Comparison of ENCODE assay signal across 8 cellular contexts in the genomic region with DNA sequence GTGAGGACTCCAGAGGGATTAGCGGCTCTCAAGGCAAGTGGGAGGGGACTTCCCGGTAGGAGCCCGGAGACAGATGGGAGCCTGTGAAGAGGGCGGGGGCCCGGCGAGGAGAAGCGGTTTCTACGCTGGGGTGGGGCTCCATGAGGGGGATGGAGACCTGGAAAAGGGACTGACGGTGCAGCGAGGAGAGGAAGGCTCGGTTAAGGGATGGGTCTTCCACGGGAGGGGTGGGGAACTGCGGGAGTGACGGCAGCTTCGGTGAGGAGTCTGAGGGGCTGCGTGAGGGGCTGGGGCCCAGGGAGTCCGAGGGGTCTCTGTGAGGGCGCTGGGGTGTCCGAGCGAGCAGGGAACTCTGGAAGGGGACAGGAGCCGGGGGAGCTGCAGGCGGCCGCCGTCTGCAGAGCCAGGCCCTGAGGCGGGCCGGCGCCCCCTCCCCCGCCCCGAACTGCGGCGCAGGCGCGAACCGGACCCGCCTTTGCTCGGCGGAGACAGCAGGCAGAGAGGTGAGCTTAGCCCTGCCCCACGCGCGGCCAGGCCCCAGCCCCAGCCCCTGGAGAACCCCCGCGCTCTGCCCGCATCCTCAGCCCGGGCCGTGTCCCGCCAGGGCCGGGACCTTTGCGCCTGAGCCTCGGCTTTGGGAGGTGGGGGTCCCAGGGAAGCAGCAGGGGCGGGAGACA. TPM values are rescaled to one million over a fixed set of nuclear protein-coding genes. Genes with fewer than 3 reads are reported as not detected.
DNase-seq lines count a peak whose midpoint lies in the region; ATAC-seq and TF ChIP-seq lines count a peak whose summit lies in the region.

A gene with protein sequence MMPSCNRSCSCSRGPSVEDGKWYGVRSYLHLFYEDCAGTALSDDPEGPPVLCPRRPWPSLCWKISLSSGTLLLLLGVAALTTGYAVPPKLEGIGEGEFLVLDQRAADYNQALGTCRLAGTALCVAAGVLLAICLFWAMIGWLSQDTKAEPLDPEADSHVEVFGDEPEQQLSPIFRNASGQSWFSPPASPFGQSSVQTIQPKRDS (plus strand): TSS at position 472 of the 677 bp plus-strand sequence. CDS start 2,533 bp downstream, outside the sequence.

- DNase-seq in A673 (ENCODE audit: low spot score) (peak; percentile 86), GM13976 (ENCODE audit: low spot score) (peak; percentile 88), HK-2 (ENCODE audit: unreplicated experiment) (peak; percentile 73), Peyer's patch (peak; percentile 41 to 65 (median 57)), breast epithelium (ENCODE audit: low spot score in 2 of 2) (peak in 1 of 2 donors; percentile 32), retinal pigment epithelial cell (ENCODE audit: low read depth) (no peak)

- H3K4me3 ChIP-seq in A673 (ENCODE audit: low read depth, low read length, poor library complexity, severe bottlenecking) (peak within 1 kb of the TSS; percentile 74), Peyer's patch (peak within 1 kb of the TSS; percentile 52 to 86 (median 76)), breast epithelium (peak within 1 kb of the TSS; percentile 74 to 95 (median 75)), iPS-18c (ENCODE audit: insufficient read depth, low read depth, low read length) (peak within 1 kb of the TSS; percentile 83), retinal pigment epithelial cell (ENCODE audit: low read length) (peak within 1 kb of the TSS; percentile 77)

- no peak for TF ChIP-seq POLR2A in Peyer's patch (IDR thresholded peaks at IDR 0.05)
- no peak for TF ChIP-seq POLR2A in breast epithelium (IDR thresholded peaks at IDR 0.05)

- no TSS peak for BruUV-seq in A673 (replicated peaks; lab: Mats Ljungman, UMichigan)

- no peak for ATAC-seq in GM21367 (IDR thresholded peaks at IDR 0.05; ENCODE audit: unreplicated experiment)

- in situ Hi-C loops in GM13976 (cut with MboI; ENCODE audit: low sequenced_read_pairs, unreplicated experiment): no loop called here

- POLR2A ChIA-PET in A673 (lab: Charles Lee; ENCODE audit: low non-redundant PET): interaction anchor here (0.6 kb wide), 1 partner anchor 10 kb away, joined by 13 read pairs; no protein-coding TSS in a partner anchor

- H3K9me3 ChIP-seq in A673 (ENCODE audit: low read depth, low read length, poor library complexity, severe bottlenecking): no peaks in the 10 kb centered on the region
- peaks cover 0 to 4% (median 0%) of the 10 kb centered on the region in 4 donors for H3K9me3 ChIP-seq in Peyer's patch
- peaks cover 0 to 3% of the 10 kb centered on the region in 2 donors for H3K9me3 ChIP-seq in breast epithelium
- no peaks in the 10 kb centered on the region for H3K9me3 ChIP-seq in iPS-18c (ENCODE audit: control insufficient read depth, insufficient read depth, low read length)

- CTCF ChIA-PET in A673 (lab: Charles Lee): interaction anchor here (1.2 to 2.0 kb wide), 2 partner anchors 16 kb away, joined by 4 to 7 read pairs; no protein-coding TSS in a partner anchor

- intact Hi-C loops in A673 (cut with micrococcal nuclease; ENCODE audit: unreplicated experiment): no loop called here
- intact Hi-C loops in breast epithelium (cut with DNase I; ENCODE audit: low total_unique reads): no loop called here

- H3K27ac ChIP-seq in A673 (ENCODE audit: low read depth, low read length, poor library complexity, severe bottlenecking) (peak within 1 kb of the TSS; percentile 88), Peyer's patch (peak within 1 kb of the TSS; percentile 49 to 87 (median 82)), breast epithelium (peak within 1 kb of the TSS; percentile 91 to 98)

- H3K27me3 ChIP-seq in A673 (replicated peaks; ENCODE audit: insufficient read depth, low read depth, low read length, poor library complexity): no peaks in the 10 kb centered on the region
- no peaks in the 10 kb centered on the region for H3K27me3 ChIP-seq in Peyer's patch
- no peaks in the 10 kb centered on the region for H3K27me3 ChIP-seq in breast epithelium

- peaks cover 11% of the 10 kb centered on the region for H3K36me3 ChIP-seq in A673 (ENCODE audit: insufficient read depth, low read length, poor library complexity, severe bottlenecking)
- no peaks in the 10 kb centered on the region for H3K36me3 ChIP-seq in Peyer's patch
- H3K36me3 ChIP-seq in breast epithelium: no peaks in the 10 kb centered on the region

- H3K4me1 ChIP-seq in A673 (ENCODE audit: insufficient read depth, low read length, poor library complexity, severe bottlenecking) (peaks cover 17% of the 10 kb centered on the region), Peyer's patch (peaks cover 0 to 23% (median 0%) of the 10 kb centered on the region in 4 donors), breast epithelium (no peaks in the 10 kb centered on the region)

- no peak for TF ChIP-seq CTCF in A673 (conservative IDR thresholded peaks at IDR 0.05; ENCODE audit: low read depth, low read length)
- TF ChIP-seq CTCF in GM13976 (IDR thresholded peaks at IDR 0.05; ENCODE audit: borderline replicate concordance, control extremely low read depth, extremely low read depth, insufficient read depth, missing control alignments): no peak
- TF ChIP-seq CTCF in Peyer's patch (IDR thresholded peaks at IDR 0.05): no peak
- no peak for TF ChIP-seq CTCF in breast epithelium (IDR thresholded peaks at IDR 0.05)
- no peak for TF ChIP-seq CTCF in retinal pigment epithelial cell (conservative IDR thresholded peaks at IDR 0.05; ENCODE audit: low read depth, low read length)

RNA-seq across cellular contexts. Expression of the gene that starts here (rescaled TPM):
- total RNA-seq in A673 (2021) (43.4 and 55.4 TPM in 2 replicates), Peyer's patch (1 to 10 TPM; 2.1 to 5.5 (median 4.6) TPM), breast epithelium (10 to 100 TPM in 2 of 3 donors, 1 to 10 TPM in 1; 9.4 to 22.3 (median 21.8) TPM)
